Comparison of ENCODE assay signal across 19 cellular contexts in genomic region chr16:65728652-65729051, GRCh38.
"Had no signal": no experiment of that assay in that cellular context is flagged by ENCODE, and none has a peak within 500 bp of the region (broad histone marks: within the 10 kb centered on the region; RNA-seq: fewer than 3 reads in every experiment).

No MANE protein-coding gene starts in this region.

- H3K27me3 ChIP-seq: brain microvascular endothelial cell, cardiac muscle cell had no signal

- H3K27me3 Mint-ChIP-seq: activated CD4-positive, alpha-beta memory T cell treated with anti-CD3 and anti-CD28 coated beads, Interleukin-2, amount 10 ng/mL, durations not matched to agents 7 days and 5 days; activated CD4-positive, alpha-beta T cell treated with anti-CD3 and anti-CD28 coated beads, Interleukin-2, amount 10 ng/mL, durations not matched to agents 7 days and 5 days; activated naive CD4-positive, alpha-beta T cell treated with anti-CD3 and anti-CD28 coated beads, Interleukin-2, amount 10 ng/mL, durations not matched to agents 7 days and 5 days; activated naive CD8-positive, alpha-beta T cell treated with anti-CD3 and anti-CD28 coated beads for 36 hours; T-helper 17 cell had no signal

- H3K27ac ChIP-seq: brain microvascular endothelial cell, cardiac muscle cell, PC-9 had no signal

- DNase-seq: activated CD4-positive, alpha-beta memory T cell treated with anti-CD3 and anti-CD28 coated beads, Interleukin-2, amount 10 ng/mL, durations not matched to agents 7 days and 5 days; activated CD4-positive, alpha-beta T cell treated with anti-CD3 and anti-CD28 coated beads, Interleukin-2, amount 10 ng/mL, durations not matched to agents 7 days and 5 days; activated CD4-positive, CD25-positive, alpha-beta regulatory T cell; activated gamma-delta T cell treated with Interleukin-2 at 50 U/mL for 16 hours; activated naive CD4-positive, alpha-beta T cell treated with anti-CD3 and anti-CD28 coated beads, Interleukin-2, amount 10 ng/mL, durations not matched to agents 7 days and 5 days; activated naive CD8-positive, alpha-beta T cell treated with anti-CD3 and anti-CD28 coated beads for 36 hours; activated T-cell treated with anti-CD3 and anti-CD28 coated beads, Interleukin-2, amount 50 U/mL, for 72 hours; brain microvascular endothelial cell; NCI-H1048; NCI-H146; NCI-H187 treated with DMSO at 0.1 percent for 48 hours; NCI-H2081 treated with DMSO at 0.1 percent for 48 hours; NCI-H446; PC-9; SHP77 treated with DMSO at 0.1 percent for 48 hours; T-helper 17 cell; T-helper 9 cell had no signal

- H3K9me3 Mint-ChIP-seq: activated CD4-positive, alpha-beta T cell treated with anti-CD3 and anti-CD28 coated beads, Interleukin-2, amount 10 ng/mL, durations not matched to agents 7 days and 5 days; activated naive CD4-positive, alpha-beta T cell treated with anti-CD3 and anti-CD28 coated beads, Interleukin-2, amount 10 ng/mL, durations not matched to agents 7 days and 5 days; activated naive CD8-positive, alpha-beta T cell treated with anti-CD3 and anti-CD28 coated beads for 36 hours; activated T-helper 2 cell treated with anti-CD3 and anti-CD28 coated beads, Interferon-gamma antibody, Interleukin-2, Interleukin-4, amounts not matched to agents 10 μg/mL and 5 μg/mL and 100 μg/mL, durations not matched to agents 14 hours and 24 hours and 36 hours had no signal

- ATAC-seq: activated T-cell treated with anti-CD3 and anti-CD28 coated beads, Interleukin-2, amount 50 U/mL, for 72 hours; T-helper 17 cell had no signal

- H3K36me3 ChIP-seq: brain microvascular endothelial cell, cardiac muscle cell had no signal

- H3K36me3 Mint-ChIP-seq: activated naive CD4-positive, alpha-beta T cell treated with anti-CD3 and anti-CD28 coated beads, Interleukin-2, amount 10 ng/mL, durations not matched to agents 7 days and 5 days; activated naive CD8-positive, alpha-beta T cell treated with anti-CD3 and anti-CD28 coated beads for 36 hours had no signal

- H3K27ac Mint-ChIP-seq: activated CD4-positive, alpha-beta memory T cell treated with anti-CD3 and anti-CD28 coated beads, Interleukin-2, amount 10 ng/mL, durations not matched to agents 7 days and 5 days; activated CD4-positive, alpha-beta T cell treated with anti-CD3 and anti-CD28 coated beads, Interleukin-2, amount 10 ng/mL, durations not matched to agents 7 days and 5 days; activated naive CD4-positive, alpha-beta T cell treated with anti-CD3 and anti-CD28 coated beads, Interleukin-2, amount 10 ng/mL, durations not matched to agents 7 days and 5 days; activated naive CD8-positive, alpha-beta T cell treated with anti-CD3 and anti-CD28 coated beads for 36 hours; activated T-cell treated with anti-CD3 and anti-CD28 coated beads, Interleukin-2, amount 50 U/mL, for 72 hours; activated T-helper 2 cell treated with anti-CD3 and anti-CD28 coated beads, Interferon-gamma antibody, Interleukin-2, Interleukin-4, amounts not matched to agents 10 μg/mL and 5 μg/mL and 100 μg/mL, durations not matched to agents 14 hours and 24 hours and 36 hours; T-helper 17 cell had no signal

- H3K4me1 Mint-ChIP-seq: activated CD4-positive, alpha-beta memory T cell treated with anti-CD3 and anti-CD28 coated beads, Interleukin-2, amount 10 ng/mL, durations not matched to agents 7 days and 5 days; activated CD4-positive, alpha-beta T cell treated with anti-CD3 and anti-CD28 coated beads, Interleukin-2, amount 10 ng/mL, durations not matched to agents 7 days and 5 days; activated naive CD4-positive, alpha-beta T cell treated with anti-CD3 and anti-CD28 coated beads, Interleukin-2, amount 10 ng/mL, durations not matched to agents 7 days and 5 days; activated naive CD8-positive, alpha-beta T cell treated with anti-CD3 and anti-CD28 coated beads for 36 hours; T-helper 17 cell had no signal

- H3K4me3 Mint-ChIP-seq: activated CD4-positive, alpha-beta memory T cell treated with anti-CD3 and anti-CD28 coated beads, Interleukin-2, amount 10 ng/mL, durations not matched to agents 7 days and 5 days; activated CD4-positive, alpha-beta T cell treated with anti-CD3 and anti-CD28 coated beads, Interleukin-2, amount 10 ng/mL, durations not matched to agents 7 days and 5 days; activated naive CD4-positive, alpha-beta T cell treated with anti-CD3 and anti-CD28 coated beads, Interleukin-2, amount 10 ng/mL, durations not matched to agents 7 days and 5 days; activated naive CD8-positive, alpha-beta T cell treated with anti-CD3 and anti-CD28 coated beads for 36 hours; activated T-cell treated with anti-CD3 and anti-CD28 coated beads, Interleukin-2, amount 50 U/mL, for 72 hours; T-helper 17 cell had no signal

- H3K4me3 ChIP-seq: cardiac muscle cell, PC-9 had no signal
